Comparison of ENCODE assay signal across 1 cellular context in genomic region chr17:48612456-48612853, GRCh38.
TF ChIP-seq lines count a peak whose summit lies in the region.

No MANE protein-coding gene starts in this region.

TF ChIP-seq in HCT116, 20 proteins besides CTCF, POLR2A, EP300 and RAD21:
- TF ChIP-seq EZH2phosphoT487 (IDR thresholded peaks at IDR 0.05; ENCODE audit: borderline replicate concordance) (no peak), EZH2 (IDR thresholded peaks at IDR 0.05) (no peak), ZBTB33 (IDR thresholded peaks at IDR 0.05; ENCODE audit: extremely low read depth, insufficient replicate concordance, low read length) (no peak)
TF ChIP-seq in HCT116: peak in this region for 0.
